ENCODE assay signal across 32 cellular contexts in genomic region chr11:26070981-26071380, GRCh38.
"Had no signal": no experiment of that assay in that cellular context is flagged by ENCODE, and none has a peak within 500 bp of the region (broad histone marks: within the 10 kb centered on the region; RNA-seq: fewer than 3 reads in every experiment).

No MANE protein-coding gene starts in this region.

- H3K27ac Mint-ChIP-seq: activated CD4-positive, alpha-beta memory T cell treated with anti-CD3 and anti-CD28 coated beads, Interleukin-2, amount 10 ng/mL, durations not matched to agents 7 days and 5 days; activated CD8-positive, alpha-beta memory T cell treated with anti-CD3 and anti-CD28 coated beads, Interleukin-2, amount 10 ng/mL, durations not matched to agents 7 days and 5 days; activated naive CD8-positive, alpha-beta T cell treated with anti-CD3 and anti-CD28 coated beads for 36 hours; activated T-cell treated with anti-CD3 and anti-CD28 coated beads, Interleukin-2, amount 50 U/mL, for 72 hours; activated T-helper 17 cell treated with anti-CD3 and anti-CD28 coated beads, Interleukin-2, amount 50 U/mL, for 72 hours had no signal

- ATAC-seq: activated CD8-positive, alpha-beta memory T cell treated with anti-CD3 and anti-CD28 coated beads, Interleukin-2, amount 10 ng/mL, durations not matched to agents 7 days and 5 days; activated T-cell treated with anti-CD3 and anti-CD28 coated beads, Interleukin-2, amount 50 U/mL, for 72 hours; activated T-helper 17 cell treated with anti-CD3 and anti-CD28 coated beads, Interleukin-2, amount 50 U/mL, for 72 hours; Right ventricle myocardium inferior had no signal

- H3K4me3 Mint-ChIP-seq: activated CD4-positive, alpha-beta memory T cell treated with anti-CD3 and anti-CD28 coated beads, Interleukin-2, amount 10 ng/mL, durations not matched to agents 7 days and 5 days; activated CD8-positive, alpha-beta memory T cell treated with anti-CD3 and anti-CD28 coated beads, Interleukin-2, amount 10 ng/mL, durations not matched to agents 7 days and 5 days; activated naive CD8-positive, alpha-beta T cell treated with anti-CD3 and anti-CD28 coated beads for 36 hours; activated T-cell treated with anti-CD3 and anti-CD28 coated beads, Interleukin-2, amount 50 U/mL, for 72 hours; activated T-helper 17 cell treated with anti-CD3 and anti-CD28 coated beads, Interleukin-2, amount 50 U/mL, for 72 hours had no signal

- H3K36me3 ChIP-seq: brain microvascular endothelial cell, WERI-Rb-1 had no signal

- H3K4me2 ChIP-seq: KMS-11, PC-9 had no signal

- H3K9ac ChIP-seq: KMS-11 had no signal

- H3K27me3 Mint-ChIP-seq: activated CD4-positive, alpha-beta memory T cell treated with anti-CD3 and anti-CD28 coated beads, Interleukin-2, amount 10 ng/mL, durations not matched to agents 7 days and 5 days; activated CD8-positive, alpha-beta memory T cell treated with anti-CD3 and anti-CD28 coated beads, Interleukin-2, amount 10 ng/mL, durations not matched to agents 7 days and 5 days; activated naive CD8-positive, alpha-beta T cell treated with anti-CD3 and anti-CD28 coated beads for 36 hours; activated T-helper 17 cell treated with anti-CD3 and anti-CD28 coated beads, Interleukin-2, amount 50 U/mL, for 72 hours had no signal

- H3K4me1 Mint-ChIP-seq: activated CD4-positive, alpha-beta memory T cell treated with anti-CD3 and anti-CD28 coated beads, Interleukin-2, amount 10 ng/mL, durations not matched to agents 7 days and 5 days; activated CD8-positive, alpha-beta memory T cell treated with anti-CD3 and anti-CD28 coated beads, Interleukin-2, amount 10 ng/mL, durations not matched to agents 7 days and 5 days; activated naive CD8-positive, alpha-beta T cell treated with anti-CD3 and anti-CD28 coated beads for 36 hours; activated T-helper 17 cell treated with anti-CD3 and anti-CD28 coated beads, Interleukin-2, amount 50 U/mL, for 72 hours had no signal

- H3K27ac ChIP-seq: brain microvascular endothelial cell, KMS-11, PC-9, RWPE1, WERI-Rb-1 had no signal

- H3K4me3 ChIP-seq: PC-9 had no signal

- H3K36me3 Mint-ChIP-seq: activated CD8-positive, alpha-beta memory T cell treated with anti-CD3 and anti-CD28 coated beads, Interleukin-2, amount 10 ng/mL, durations not matched to agents 7 days and 5 days; activated naive CD8-positive, alpha-beta T cell treated with anti-CD3 and anti-CD28 coated beads for 36 hours had no signal

- DNase-seq: activated CD4-positive, alpha-beta memory T cell treated with anti-CD3 and anti-CD28 coated beads, Interleukin-2, amount 10 ng/mL, durations not matched to agents 7 days and 5 days; activated CD4-positive, alpha-beta T cell treated with anti-CD3 and anti-CD28 coated beads for 1 hour; activated CD4-positive, alpha-beta T cell treated with anti-CD3 and anti-CD28 coated beads for 48 hours; activated CD4-positive, CD25-positive, alpha-beta regulatory T cell; activated CD8-positive, alpha-beta memory T cell treated with anti-CD3 and anti-CD28 coated beads for 24 hours; activated CD8-positive, alpha-beta memory T cell treated with anti-CD3 and anti-CD28 coated beads, Interleukin-2, amount 10 ng/mL, durations not matched to agents 7 days and 5 days; activated effector memory CD4-positive, alpha-beta T cell treated with anti-CD3 and anti-CD28 coated beads, Interleukin-2, amount 50 U/mL, for 16 hours; activated naive CD4-positive, alpha-beta T cell; activated naive CD4-positive, alpha-beta T cell treated with anti-CD3 and anti-CD28 coated beads, Interleukin-2, amount 50 U/mL, for 16 hours; activated naive CD8-positive, alpha-beta T cell treated with anti-CD3 and anti-CD28 coated beads for 36 hours; activated T-cell treated with anti-CD3 and anti-CD28 coated beads, Interleukin-2, amount 50 U/mL, for 1 hour; activated T-cell treated with anti-CD3 and anti-CD28 coated beads, Interleukin-2, amount 50 U/mL, for 72 hours; amniotic stem cell; aorta; brain microvascular endothelial cell; central memory CD4-positive, alpha-beta T cell; MM.1S; MV-4-11; NCI-H1092; NCI-H2029; NK-92 treated with Interleukin-12 subunit alpha and Interleukin-12 subunit beta, amount 100 ng/mL, for 24 hours; PC-9; SIG-M5; SW 1271; T-helper 1 cell; T-helper 2 cell; T1000; WERI-Rb-1 had no signal

- H3K27me3 ChIP-seq: brain microvascular endothelial cell had no signal
